21 cellular contexts compared by ENCODE assay signal in genomic region chr2:216546646-216547403, GRCh38. TPM values are rescaled to one million over a fixed set of nuclear protein-coding genes. Genes with fewer than 3 reads are reported as not detected.
DNase-seq lines count a peak whose midpoint lies in the region; ATAC-seq and TF ChIP-seq lines count a peak whose summit lies in the region.
"Had no signal": no experiment of that assay in that cellular context is flagged by ENCODE, and none has a peak within 500 bp of the region (broad histone marks: within the 10 kb centered on the region; RNA-seq: fewer than 3 reads in every experiment).

No MANE protein-coding gene starts in this region.

- no TSS peak for BruUV-seq in MCF 10A (replicated peaks; lab: Mats Ljungman, UMichigan)

- 62 to 65% (median 64%) methylated on average over 7 of the region's 7 CpGs for WGBS in heart left ventricle, 4 donors
- WGBS in smooth muscle cell (ENCODE audit: low lambda C conversion rate) = 82% methylated on average over 7 of the region's 7 CpGs

- CTCF ChIA-PET in MCF 10A (lab: Yijun Ruan, JAX) = interaction anchor here (0.6 to 3.2 kb wide), 3 partner anchors 27 to 1204 kb away, joined by 3 to 16 read pairs (median 4); no protein-coding TSS in a partner anchor

- H3K27ac Mint-ChIP-seq in MCF 10A (ENCODE audit: low read depth, unreplicated experiment) = peak overlapping the region; percentile 7
- H3K27ac Mint-ChIP-seq: activated naive CD4-positive, alpha-beta T cell treated with anti-CD3 and anti-CD28 coated beads, Interleukin-2, amount 50 U/mL, for 24 hours had no signal

- no peak overlapping the region for H3K9ac ChIP-seq in smooth muscle cell (ENCODE audit: low read depth)

- H3K4me3 Mint-ChIP-seq in MCF 10A (ENCODE audit: unreplicated experiment) = no peak overlapping the region
- H3K4me3 Mint-ChIP-seq: activated naive CD4-positive, alpha-beta T cell treated with anti-CD3 and anti-CD28 coated beads, Interleukin-2, amount 50 U/mL, for 24 hours had no signal

- H3K9me3 ChIP-seq in heart left ventricle (no peaks in the 10 kb centered on the region), smooth muscle cell (replicated peaks; ENCODE audit: low read depth) (no peaks in the 10 kb centered on the region)
- H3K9me3 ChIP-seq: mucosa of descending colon had no signal

- H3K36me3 ChIP-seq in heart left ventricle = no peaks in the 10 kb centered on the region
- no peaks in the 10 kb centered on the region for H3K36me3 ChIP-seq in smooth muscle cell (ENCODE audit: low read depth)

- no peaks in the 10 kb centered on the region for H3K27me3 Mint-ChIP-seq in MCF 10A (ENCODE audit: insufficient read depth, unreplicated experiment)

- ATAC-seq in heart left ventricle = peak; percentile 75 to 90 (median 84)
- no peak for ATAC-seq in GM21447 (IDR thresholded peaks at IDR 0.05; ENCODE audit: unreplicated experiment)
- ATAC-seq: mucosa of descending colon had no signal

- TF ChIP-seq CTCF in MCF 10A (IDR thresholded peaks at IDR 0.05; ENCODE audit: unreplicated experiment) = no peak
- no peak for TF ChIP-seq CTCF in heart left ventricle (IDR thresholded peaks at IDR 0.05)
- no peak for TF ChIP-seq CTCF in smooth muscle cell (IDR thresholded peaks at IDR 0.05; ENCODE audit: borderline replicate concordance, insufficient read depth, poor library complexity, severe bottlenecking)

- POLR2A ChIA-PET in MCF 10A (lab: Yijun Ruan, JAX) = interaction anchor here (0.5 to 1.7 kb wide), 2 partner anchors 104 to 146 kb away, joined by 4 to 6 read pairs; no protein-coding TSS in a partner anchor

- no peaks in the 10 kb centered on the region for H3K79me2 ChIP-seq in smooth muscle cell (ENCODE audit: low read depth)

- peak overlapping the region; percentile 24 for H3K4me2 ChIP-seq in smooth muscle cell

- H3K27ac ChIP-seq in heart left ventricle = peak overlapping the region; percentile 23 to 96 (median 83)
- peak overlapping the region; percentile 57 for H3K27ac ChIP-seq in smooth muscle cell (ENCODE audit: low read depth)
- H3K27ac ChIP-seq: C4-2B had no signal

- no peaks in the 10 kb centered on the region for H3K27me3 ChIP-seq in heart left ventricle
- no peaks in the 10 kb centered on the region for H3K27me3 ChIP-seq in smooth muscle cell (ENCODE audit: low read depth)

- H3K4me1 ChIP-seq in heart left ventricle (peaks cover 0 to 54% (median 16%) of the 10 kb centered on the region in 12 donors), smooth muscle cell (ENCODE audit: low read depth) (no peaks in the 10 kb centered on the region)

- DNase-seq in HPDE6-E6E7 (ENCODE audit: extremely low spot score) = peak; percentile 31
- no peak for DNase-seq in MCF 10A (ENCODE audit: unreplicated experiment)
- DNase-seq in heart left ventricle = peak in 2 of 5 donors; percentile 27 to 37
- no peak for DNase-seq in smooth muscle cell (lab: John Stamatoyannopoulos, UW; ENCODE audit: unreplicated experiment)
- no peak for DNase-seq in NCI-H2196 (lab: John Stamatoyannopoulos, UW; ENCODE audit: unreplicated experiment)
- no peak for DNase-seq in activated naive CD4-positive, alpha-beta T cell treated with anti-CD3 and anti-CD28 coated beads, Interleukin-2, amount 50 U/mL, for 16 hours
- no peak for DNase-seq in NOMO-1 treated with DMSO at 0.1 percent for 48 hours (lab: John Stamatoyannopoulos, UW; ENCODE audit: unreplicated experiment)
- DNase-seq: activated CD4-positive, CD25-positive, alpha-beta regulatory T cell; cortex of kidney; DMS79; foreskin melanocyte; kidney; mucosa of descending colon; NCI-H1048; NCI-H2227 treated with DMSO at 0.1 percent for 48 hours; posterior cingulate gyrus; stimulated activated CD4-positive, alpha-beta T cell treated with anti-CD3 and anti-CD28 coated beads, Interleukin-2, amount 100 ng/mL, for 48 hours; SW 1271 had no signal

- no peak overlapping the region for H2AFZ ChIP-seq in smooth muscle cell (ENCODE audit: low read depth)

- no peak overlapping the region for H3K4me3 ChIP-seq in heart left ventricle
- no peak overlapping the region for H3K4me3 ChIP-seq in smooth muscle cell
- H3K4me3 ChIP-seq: mucosa of descending colon had no signal

- no peaks in the 10 kb centered on the region for H3K36me3 Mint-ChIP-seq in MCF 10A (ENCODE audit: insufficient read depth, unreplicated experiment)
- H3K36me3 Mint-ChIP-seq: activated naive CD4-positive, alpha-beta T cell treated with anti-CD3 and anti-CD28 coated beads, Interleukin-2, amount 50 U/mL, for 24 hours had no signal

- intact Hi-C loops in MCF 10A (cut with micrococcal nuclease) (no loop called here), heart left ventricle (cut with DNase I) (no loop called here)

- H3F3A ChIP-seq in smooth muscle cell (ENCODE audit: low read depth) = peaks cover 3% of the 10 kb centered on the region

- H3K9me3 Mint-ChIP-seq in MCF 10A (ENCODE audit: unreplicated experiment) = no peaks in the 10 kb centered on the region
- H3K9me3 Mint-ChIP-seq: activated naive CD4-positive, alpha-beta T cell treated with anti-CD3 and anti-CD28 coated beads, Interleukin-2, amount 50 U/mL, for 24 hours had no signal

- H3K4me1 Mint-ChIP-seq in MCF 10A (ENCODE audit: insufficient read depth, unreplicated experiment) = peaks cover 43% of the 10 kb centered on the region
- H3K4me1 Mint-ChIP-seq: activated naive CD4-positive, alpha-beta T cell treated with anti-CD3 and anti-CD28 coated beads, Interleukin-2, amount 50 U/mL, for 24 hours had no signal

- no peaks in the 10 kb centered on the region for H4K20me1 ChIP-seq in smooth muscle cell (ENCODE audit: low read depth)

- TF ChIP-seq POLR2A in heart left ventricle (IDR thresholded peaks at IDR 0.05) = no peak

RNA-seq across cellular contexts. Expression of gene RPL37A, which starts 48.2 kb away (rescaled TPM):
- total RNA-seq in MCF 10A (2022) (4,349 and 4,745 TPM in 2 replicates), heart left ventricle (1,000 to 10,000 TPM in 7 of 9 donors, 100 to 1,000 TPM in 2; 602 to 2,166 (median 1,938) TPM), smooth muscle cell (1,503 and 1,842 TPM in 2 replicates)
- polyA plus RNA-seq in heart left ventricle (1,000 to 10,000 TPM; 3,067 to 3,426 TPM), smooth muscle cell (1,221 and 1,404 TPM in 2 replicates)
